ENCODE assay signal across 1 cellular context in the genomic region with DNA sequence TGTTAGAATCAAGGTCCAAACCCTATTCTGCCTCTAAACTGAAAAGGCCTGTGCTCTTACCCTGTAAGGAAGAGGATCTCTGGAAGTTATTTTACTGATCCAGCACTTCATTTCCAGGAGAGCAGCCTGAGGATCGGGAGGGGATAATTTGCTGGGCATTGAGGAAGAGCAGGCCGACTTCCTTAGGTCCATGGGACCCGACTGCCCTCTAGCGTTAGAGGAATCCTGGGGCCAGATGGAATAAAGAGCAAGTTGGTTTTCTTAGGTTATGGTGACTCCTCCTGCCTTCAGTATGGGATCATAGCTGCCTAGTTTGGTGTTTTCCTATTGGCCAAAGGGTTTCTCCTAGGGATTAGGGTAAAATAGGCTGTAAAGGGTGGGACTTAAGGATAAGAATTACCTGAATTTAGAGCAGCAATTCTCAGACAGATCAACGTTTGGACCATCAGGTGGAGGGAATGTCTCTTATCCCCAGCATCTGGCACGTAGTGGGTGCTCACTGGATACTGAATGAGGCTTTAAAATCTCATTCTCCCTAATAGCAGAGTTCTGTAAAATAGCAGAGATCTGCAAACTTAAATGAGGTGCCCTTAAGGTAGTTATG.
A peak's percentile ranks its signal among the peaks of the same experiment; 100 is the strongest.
TF ChIP-seq lines count a peak whose summit lies in the region.

No MANE protein-coding gene starts in this region.

TF ChIP-seq in IMR-90, 13 proteins besides CTCF, POLR2A, EP300 and RAD21:
- peak; percentile 94 for TF ChIP-seq SMC3 (IDR thresholded peaks at IDR 0.05; ENCODE audit: low read depth, low read length)
- no peak for TF ChIP-seq CEBPB (IDR thresholded peaks at IDR 0.05; ENCODE audit: low read depth, low read length)
- no peak for TF ChIP-seq MAFK (IDR thresholded peaks at IDR 0.05; ENCODE audit: low read depth, low read length)
- no peak for TF ChIP-seq FOS (IDR thresholded peaks at IDR 0.05; ENCODE audit: low read depth, low read length)
